1 cellular context compared by ENCODE assay signal in genomic region chr16:15552507-15552906, GRCh38.
TF ChIP-seq lines count a peak whose summit lies in the region.

No MANE protein-coding gene starts in this region.

TF ChIP-seq in HepG2, 621 proteins besides CTCF, POLR2A, EP300 and RAD21:
- TF ChIP-seq ZKSCAN1 (IDR thresholded peaks at IDR 0.05; ENCODE audit: low read length) (peak; percentile 80), AHDC1 (CRISPR knock-in tag; IDR thresholded peaks at IDR 0.05; ENCODE audit: borderline replicate concordance) (0 out of 2 replicates have a peak, but pooled peaks have one; percentile 11), MAFK (conservative IDR thresholded peaks at IDR 0.05 in 1 of 2, IDR thresholded peaks at IDR 0.05 in 1 of 2; ENCODE audit: low read length in 2 of 2) (no peak)
TF ChIP-seq in HepG2: peak in this region for 2.
